ENCODE assay signal across 8 cellular contexts in genomic region chr10:89086801-89087513, GRCh38.
DNase-seq lines count a peak whose midpoint lies in the region; ATAC-seq and TF ChIP-seq lines count a peak whose summit lies in the region.

No MANE protein-coding gene starts in this region.

- H3K27ac ChIP-seq in OCI-LY3 (ENCODE audit: low read length) (peak overlapping the region; percentile 79), esophagus (ENCODE audit: low read depth in 2 of 2, low read length in 1 of 2) (peak overlapping the region; percentile 27 to 55)

- no peaks in the 10 kb centered on the region for H3K79me2 ChIP-seq in OCI-LY3 (ENCODE audit: low read length)

- H3K9me3 ChIP-seq in OCI-LY3 (ENCODE audit: insufficient read depth, low read length) (no peaks in the 10 kb centered on the region), esophagus (ENCODE audit: control insufficient read depth in 2 of 2, insufficient read depth in 1 of 2, low read depth in 1 of 2, low read length in 1 of 2) (no peaks in the 10 kb centered on the region)

- H3K36me3 ChIP-seq in OCI-LY3 (replicated peaks; ENCODE audit: low read depth, low read length) (no peaks in the 10 kb centered on the region), esophagus (ENCODE audit: control insufficient read depth in 2 of 2, insufficient read depth in 2 of 2, low read length in 1 of 2) (no peaks in the 10 kb centered on the region)

- H3K27me3 ChIP-seq in OCI-LY3 (ENCODE audit: low read depth, low read length) = no peaks in the 10 kb centered on the region
- no peaks in the 10 kb centered on the region for H3K27me3 ChIP-seq in esophagus (ENCODE audit: control insufficient read depth in 1 of 2, insufficient read depth in 2 of 2, low read length in 2 of 2)

- H3K4me1 ChIP-seq in OCI-LY3 (ENCODE audit: low read length) (peaks cover 53% of the 10 kb centered on the region), esophagus (ENCODE audit: control insufficient read depth in 2 of 2, insufficient read depth in 2 of 2, low read length in 1 of 2) (no peaks in the 10 kb centered on the region)

- no peaks in the 10 kb centered on the region for H4K20me1 ChIP-seq in OCI-LY3 (ENCODE audit: insufficient read depth, low read length)

- H3K4me3 ChIP-seq in OCI-LY3 (ENCODE audit: low read length) = peak overlapping the region; percentile 78
- H3K4me3 ChIP-seq in esophagus (ENCODE audit: low read depth in 1 of 2, low read length in 2 of 2) = no peak overlapping the region

- ATAC-seq in omental fat pad (ENCODE audit: low FRiP score) (peak; percentile 71), GM19455 (IDR thresholded peaks at IDR 0.05; ENCODE audit: unreplicated experiment) (no peak)

- H3K9ac ChIP-seq in OCI-LY3 (ENCODE audit: low read length) = peak overlapping the region; percentile 78

- peak; percentile 99 for DNase-seq in GF-D8 (lab: John Stamatoyannopoulos, UW)
- peak; percentile 44 for DNase-seq in omental fat pad (ENCODE audit: low spot score)
- no peak for DNase-seq in NCI-H510A (lab: John Stamatoyannopoulos, UW)
- no peak for DNase-seq in amniotic stem cell (lab: John Stamatoyannopoulos, UW)
- DNase-seq in GDM1 (lab: John Stamatoyannopoulos, UW) = no peak

- peak overlapping the region; percentile 96 for H2AFZ ChIP-seq in OCI-LY3 (ENCODE audit: low read depth, low read length)

- WGBS in esophagus, 2 donors = 61 to 64% methylated on average over 13 of the region's 13 CpGs

- no peak for TF ChIP-seq CTCF in OCI-LY3 (IDR thresholded peaks at IDR 0.05; ENCODE audit: low read depth, low read length)
- TF ChIP-seq CTCF in omental fat pad (IDR thresholded peaks at IDR 0.05) = no peak

- H3K4me2 ChIP-seq in OCI-LY3 (ENCODE audit: low read length) = peak overlapping the region; percentile 98

Comparison
In these comparisons a context has a peak if more than half of its experiments do, and no peak if none do; other contexts are left out.
1. DNase-seq: peak in GF-D8 (single experiment) and omental fat pad (single experiment); none in NCI-H510A (single experiment), amniotic stem cell (single experiment) and GDM1 (single experiment).